Comparison of ENCODE assay signal across 14 cellular contexts in genomic region chr20:31705191-31705590, GRCh38. TPM values are rescaled to one million over a fixed set of nuclear protein-coding genes. Genes with fewer than 3 reads are reported as not detected.
DNase-seq lines count a peak whose midpoint lies in the region; TF ChIP-seq lines count a peak whose summit lies in the region.
"Had no signal": no experiment of that assay in that cellular context is flagged by ENCODE, and none has a peak within 500 bp of the region (broad histone marks: within the 10 kb centered on the region; RNA-seq: fewer than 3 reads in every experiment).

No MANE protein-coding gene starts in this region.

- TF ChIP-seq CTCF in liver (IDR thresholded peaks at IDR 0.05; ENCODE audit: low read depth, low read length, missing input control), result no peak

- peaks cover 65% of the 10 kb centered on the region for H3K4me1 Mint-ChIP-seq in activated CD4-positive, alpha-beta memory T cell treated with anti-CD3 and anti-CD28 coated beads for 36 hours (ENCODE audit: low read depth)
- H3K4me1 Mint-ChIP-seq in activated CD4-positive, alpha-beta memory T cell treated with anti-CD3 and anti-CD28 coated beads, Interleukin-2, amount 10 ng/mL, durations not matched to agents 7 days and 5 days, result peaks cover 66% of the 10 kb centered on the region

- no peaks in the 10 kb centered on the region for H3K9me3 Mint-ChIP-seq in activated CD4-positive, alpha-beta memory T cell treated with anti-CD3 and anti-CD28 coated beads for 36 hours
- H3K9me3 Mint-ChIP-seq in activated CD4-positive, alpha-beta memory T cell treated with anti-CD3 and anti-CD28 coated beads, Interleukin-2, amount 10 ng/mL, durations not matched to agents 7 days and 5 days, result no peaks in the 10 kb centered on the region
- H3K9me3 Mint-ChIP-seq: stimulated activated naive B cell treated with anti-CD40 and anti-IgM and Interleukin-4, amounts not matched to agents 10 μg/mL and 1 μg/mL and 100 μg/mL, for 72 hours had no signal

- intact Hi-C loops in activated CD4-positive, alpha-beta memory T cell treated with anti-CD3 and anti-CD28 coated beads for 36 hours (cut with micrococcal nuclease), result no loop called here
- intact Hi-C loops in posterior cingulate gyrus (cut with DNase I), result no loop called here

- no peak overlapping the region for H3K4me3 ChIP-seq in liver (ENCODE audit: low read depth in 1 of 3, low read length in 3 of 3)

- no peak for DNase-seq in activated CD4-positive, alpha-beta memory T cell treated with anti-CD3 and anti-CD28 coated beads for 36 hours
- DNase-seq in activated CD4-positive, alpha-beta memory T cell treated with anti-CD3 and anti-CD28 coated beads, Interleukin-2, amount 10 ng/mL, durations not matched to agents 7 days and 5 days, result no peak
- no peak for DNase-seq in posterior cingulate gyrus
- no peak for DNase-seq in cortex of kidney (lab: John Stamatoyannopoulos, UW)
- no peak for DNase-seq in COR-L47 (lab: John Stamatoyannopoulos, UW)
- DNase-seq: activated CD8-positive, alpha-beta memory T cell treated with anti-CD3 and anti-CD28 coated beads, Interleukin-2, amount 50 U/mL, for 48 hours; foreskin melanocyte; NCI-H1105; NCI-H774; T-helper 17 cell had no signal

- peaks cover 20 to 66% (median 50%) of the 10 kb centered on the region in 4 donors for H3K4me1 ChIP-seq in liver (ENCODE audit: control insufficient read depth in 4 of 4, insufficient read depth in 4 of 4, low read length in 3 of 4)

- H3K36me3 Mint-ChIP-seq in activated CD4-positive, alpha-beta memory T cell treated with anti-CD3 and anti-CD28 coated beads for 36 hours, result peaks cover 60% of the 10 kb centered on the region
- H3K36me3 Mint-ChIP-seq in activated CD4-positive, alpha-beta memory T cell treated with anti-CD3 and anti-CD28 coated beads, Interleukin-2, amount 10 ng/mL, durations not matched to agents 7 days and 5 days (ENCODE audit: low read depth), result peaks cover 73% of the 10 kb centered on the region

- no peaks in the 10 kb centered on the region for H3K27me3 Mint-ChIP-seq in activated CD4-positive, alpha-beta memory T cell treated with anti-CD3 and anti-CD28 coated beads for 36 hours
- no peaks in the 10 kb centered on the region for H3K27me3 Mint-ChIP-seq in activated CD4-positive, alpha-beta memory T cell treated with anti-CD3 and anti-CD28 coated beads, Interleukin-2, amount 10 ng/mL, durations not matched to agents 7 days and 5 days
- H3K27me3 Mint-ChIP-seq: stimulated activated naive B cell treated with anti-CD40 and anti-IgM and Interleukin-4, amounts not matched to agents 10 μg/mL and 1 μg/mL and 100 μg/mL, for 72 hours; T-helper 17 cell had no signal

- no peak for TF ChIP-seq RAD21 in liver (IDR thresholded peaks at IDR 0.05)

- H3K27ac Mint-ChIP-seq in activated CD4-positive, alpha-beta memory T cell treated with anti-CD3 and anti-CD28 coated beads for 36 hours, result peak overlapping the region; percentile 64
- H3K27ac Mint-ChIP-seq in activated CD4-positive, alpha-beta memory T cell treated with anti-CD3 and anti-CD28 coated beads, Interleukin-2, amount 10 ng/mL, durations not matched to agents 7 days and 5 days, result no peak overlapping the region

- H3K27me3 ChIP-seq in liver (ENCODE audit: control insufficient read depth in 4 of 4, insufficient read depth in 4 of 4, low read length in 3 of 4), result no peaks in the 10 kb centered on the region

- peaks cover 0 to 5% (median 3%) of the 10 kb centered on the region in 4 donors for H3K36me3 ChIP-seq in liver (ENCODE audit: control insufficient read depth in 4 of 4, insufficient read depth in 3 of 4, low read depth in 1 of 4, low read length in 3 of 4)

- CTCF ChIA-PET in activated CD4-positive, alpha-beta memory T cell treated with anti-CD3 and anti-CD28 coated beads for 36 hours (lab: Charles Lee), result interaction anchor here (0.8 to 2.4 kb wide), 3 partner anchors 18 to 72 kb away, joined by 3 to 11 read pairs (median 3); partner anchors contain the start of gene BCL2L1
- CTCF ChIA-PET in activated CD4-positive, alpha-beta memory T cell treated with anti-CD3 and anti-CD28 coated beads, Interleukin-2, amount 10 ng/mL, durations not matched to agents 7 days and 5 days (lab: Charles Lee), result interaction anchor here (3.9 kb wide), 1 partner anchor 19 kb away, joined by 17 read pairs; no protein-coding TSS in a partner anchor

- H3K9me3 ChIP-seq in liver (ENCODE audit: control insufficient read depth in 4 of 4, low read length in 3 of 4), result no peaks in the 10 kb centered on the region

- no peak overlapping the region for H3K4me3 Mint-ChIP-seq in activated CD4-positive, alpha-beta memory T cell treated with anti-CD3 and anti-CD28 coated beads for 36 hours
- no peak overlapping the region for H3K4me3 Mint-ChIP-seq in activated CD4-positive, alpha-beta memory T cell treated with anti-CD3 and anti-CD28 coated beads, Interleukin-2, amount 10 ng/mL, durations not matched to agents 7 days and 5 days
- H3K4me3 Mint-ChIP-seq: T-helper 17 cell had no signal

- no peak overlapping the region for H3K9ac ChIP-seq in liver (ENCODE audit: low read depth in 1 of 2, low read length in 2 of 2)

- H3K27ac ChIP-seq in angular gyrus (ENCODE audit: low read depth, low read length) (peak overlapping the region; percentile 53), liver (ENCODE audit: low read depth in 1 of 2, low read length in 2 of 2) (peak overlapping the region; percentile 1 to 54), temporal lobe (ENCODE audit: low read depth, low read length) (peak overlapping the region; percentile 47)

- POLR2A ChIA-PET in activated CD4-positive, alpha-beta memory T cell treated with anti-CD3 and anti-CD28 coated beads for 36 hours (lab: Charles Lee), result no interaction called here
- POLR2A ChIA-PET in activated CD4-positive, alpha-beta memory T cell treated with anti-CD3 and anti-CD28 coated beads, Interleukin-2, amount 10 ng/mL, durations not matched to agents 7 days and 5 days (lab: Charles Lee), result interaction anchor here (1.2 to 3.7 kb wide), 2 partner anchors 11 to 17 kb away, joined by 4 to 17 read pairs; partner anchors contain the start of gene BCL2L1

TF ChIP-seq in liver, 16 proteins besides CTCF, POLR2A, EP300 and RAD21 (continues in another document):
- TF ChIP-seq HNF4G (IDR thresholded peaks at IDR 0.05) (no peak), REST (IDR thresholded peaks at IDR 0.05) (no peak), JUND (IDR thresholded peaks at IDR 0.05) (no peak), GABPA (IDR thresholded peaks at IDR 0.05 in 1 of 2, conservative IDR thresholded peaks at IDR 0.05 in 1 of 2) (no peak), EGR1 (IDR thresholded peaks at IDR 0.05; ENCODE audit: low read depth in 2 of 2) (no peak), HNF4A (conservative IDR thresholded peaks at IDR 0.05) (no peak), MAX (IDR thresholded peaks at IDR 0.05) (no peak), ATF3 (IDR thresholded peaks at IDR 0.05) (no peak), SP1 (IDR thresholded peaks at IDR 0.05) (no peak), FOXA2 (IDR thresholded peaks at IDR 0.05) (no peak), NR2F2 (IDR thresholded peaks at IDR 0.05) (no peak), YY1 (IDR thresholded peaks at IDR 0.05) (no peak), TAF1 (conservative IDR thresholded peaks at IDR 0.05) (no peak)

RNA-seq across cellular contexts. Expression of gene BCL2L1, which starts 17.5 kb away (rescaled TPM):
- 100 to 1,000 TPM; 126 to 129 TPM for total RNA-seq in activated CD4-positive, alpha-beta memory T cell treated with anti-CD3 and anti-CD28 coated beads for 36 hours
- total RNA-seq in activated CD4-positive, alpha-beta memory T cell treated with anti-CD3 and anti-CD28 coated beads, Interleukin-2, amount 10 ng/mL, durations not matched to agents 7 days and 5 days, result 10 to 100 TPM; 67.7 to 72.5 TPM
- total RNA-seq in liver, result 100 to 1,000 TPM in 1 of 2 donors, 10 to 100 TPM in 1; 48.4 to 124 TPM
- 10 to 100 TPM; 29.7 to 43.7 TPM for polyA plus RNA-seq in liver
- total RNA-seq in temporal lobe, result 42.5 TPM

RNA-seq across cellular contexts. Expression of gene TPX2, which starts 33.9 kb away (rescaled TPM):
- 100 to 1,000 TPM; 149 TPM for total RNA-seq in activated CD4-positive, alpha-beta memory T cell treated with anti-CD3 and anti-CD28 coated beads for 36 hours
- 100 to 1,000 TPM; 137 to 138 TPM for total RNA-seq in activated CD4-positive, alpha-beta memory T cell treated with anti-CD3 and anti-CD28 coated beads, Interleukin-2, amount 10 ng/mL, durations not matched to agents 7 days and 5 days
- total RNA-seq in liver (10 to 100 TPM in 1 of 2 donors, 1 to 10 TPM in 1; 1.3 to 40.8 TPM), temporal lobe (6.6 TPM)
- 1 to 10 TPM; 1.1 to 3.6 TPM for polyA plus RNA-seq in liver
